In genomic region chr7:69622014-69622818, GRCh38 we compare ENCODE assay signal across 1 cellular context.
TF ChIP-seq lines count a peak whose summit lies in the region.

No MANE protein-coding gene starts in this region.

TF ChIP-seq in GM23338, 12 proteins besides CTCF, POLR2A, EP300 and RAD21 (continued from another document):
- TF ChIP-seq ZNF462 (CRISPR knock-in tag; IDR thresholded peaks at IDR 0.05) (no peak), EZH2phosphoT487 (IDR thresholded peaks at IDR 0.05; ENCODE audit: unreplicated experiment) (no peak)
